Comparison of ENCODE assay signal across 1 cellular context in genomic region chr7:78714302-78714857, GRCh38.
TF ChIP-seq lines count a peak whose summit lies in the region.

No MANE protein-coding gene starts in this region.

TF ChIP-seq in GM23338, 12 proteins besides CTCF, POLR2A, EP300 and RAD21 (continued from another document):
- TF ChIP-seq REST (IDR thresholded peaks at IDR 0.05; ENCODE audit: unreplicated experiment) (no peak), STAT1 (IDR thresholded peaks at IDR 0.05; ENCODE audit: unreplicated experiment) (no peak), EZH2 (IDR thresholded peaks at IDR 0.05; ENCODE audit: low read depth, unreplicated experiment) (no peak), ZNF331 (CRISPR knock-in tag; IDR thresholded peaks at IDR 0.05; ENCODE audit: low read depth) (no peak), JUNB (IDR thresholded peaks at IDR 0.05; ENCODE audit: unreplicated experiment) (no peak), ZNF114 (CRISPR knock-in tag; IDR thresholded peaks at IDR 0.05) (no peak)
TF ChIP-seq in GM23338: peak in this region for 0.
